8 cellular contexts compared by ENCODE assay signal in genomic region chrX:129905787-129906580, GRCh38. TPM values are rescaled to one million over a fixed set of nuclear protein-coding genes. Genes with fewer than 3 reads are reported as not detected.
A peak's percentile ranks its signal among the peaks of the same experiment; 100 is the strongest.
DNase-seq lines count a peak whose midpoint lies in the region; ATAC-seq and TF ChIP-seq lines count a peak whose summit lies in the region.

Gene UTP14A, plus strand, starts transcription at chrX:129906164. Its CDS starts 47 bp downstream, at chrX:129906211.

- ATAC-seq in HG02870 (IDR thresholded peaks at IDR 0.05; ENCODE audit: unreplicated experiment): peak; percentile 97
- peak; percentile 96 to 99 (median 99) for ATAC-seq in heart right ventricle
- ATAC-seq in upper lobe of left lung (ENCODE audit: low FRiP score in 2 of 2): peak; percentile 93 to 100

- TF ChIP-seq POLR2A in upper lobe of left lung (IDR thresholded peaks at IDR 0.05): peak in 1 of 4 donors; percentile 66

- 0% methylated on average over 46 to 53 of the region's 53 CpGs for WGBS in heart right ventricle, 2 donors
- WGBS in upper lobe of left lung, 2 donors: 0 to 34% methylated on average over 16 to 53 of the region's 53 CpGs

- intact Hi-C loops in T-helper 1 cell treated with Interleukin-12 subunit alpha and Interleukin-12 subunit beta and Interleukin-4 antibody, amounts not matched to agents 30 ng/mL and 1 ng/mL, for 36 hours (cut with micrococcal nuclease): loop anchor here (1.0 to 10.0 kb wide), 14 partner anchors 25 to 1909 kb away; partner anchors contain the start of genes AIFM1, BCORL1, ENOX2 and RBMX2
- intact Hi-C loops in heart right ventricle (cut with DNase I) (loop anchor here in 4 of 10 donors (10.0 kb wide), 2 partner anchors 61 to 301 kb away; partner anchors contain the start of gene ZDHHC9 (in 1 of the 4)), posterior cingulate gyrus (cut with DNase I) (no loop called here)

- TF ChIP-seq EP300 in upper lobe of left lung (IDR thresholded peaks at IDR 0.05): peak in 1 of 4 donors; percentile 30

- H3K27me3 ChIP-seq in heart right ventricle: no peaks in the 10 kb centered on the region
- H3K27me3 ChIP-seq in upper lobe of left lung: no peaks in the 10 kb centered on the region

- DNase-seq in GM13976 (ENCODE audit: low spot score) (peak; percentile 80), NCI-H146 treated with DMSO at 0.1 percent for 48 hours (lab: John Stamatoyannopoulos, UW; ENCODE audit: unreplicated experiment) (peak; percentile 81), amniotic epithelial cell (ENCODE audit: low read depth) (peak; percentile 89), heart right ventricle (peak; percentile 79 to 88), posterior cingulate gyrus (peak; percentile 73 to 98 (median 83)), upper lobe of left lung (peak; percentile 79 to 86)

- H3K27ac ChIP-seq in heart right ventricle (peak within 1 kb of the TSS; percentile 35 to 87 (median 81)), upper lobe of left lung (peak within 1 kb of the TSS; percentile 62 to 85 (median 72))

- TF ChIP-seq CTCF in GM13976 (IDR thresholded peaks at IDR 0.05; ENCODE audit: borderline replicate concordance, control extremely low read depth, extremely low read depth, insufficient read depth, missing control alignments) (no peak), heart right ventricle (IDR thresholded peaks at IDR 0.05) (no peak), upper lobe of left lung (IDR thresholded peaks at IDR 0.05) (no peak)

- H3K4me1 ChIP-seq in heart right ventricle (peaks cover 0 to 12% (median 6%) of the 10 kb centered on the region in 9 donors), upper lobe of left lung (peaks cover 0 to 6% (median 4%) of the 10 kb centered on the region in 4 donors)

- in situ Hi-C loops in GM13976 (cut with MboI; ENCODE audit: low sequenced_read_pairs, unreplicated experiment): no loop called here

- H3K9me3 ChIP-seq in heart right ventricle: no peaks in the 10 kb centered on the region
- H3K9me3 ChIP-seq in upper lobe of left lung: no peaks in the 10 kb centered on the region

- H3K36me3 ChIP-seq in heart right ventricle (peaks cover 0 to 34% (median 0%) of the 10 kb centered on the region in 9 donors), upper lobe of left lung (peaks cover 0 to 23% (median 4%) of the 10 kb centered on the region in 4 donors)

- H3K4me3 ChIP-seq in heart right ventricle (peak within 1 kb of the TSS; percentile 50 to 80 (median 70)), upper lobe of left lung (peak within 1 kb of the TSS; percentile 47 to 84 (median 60))

RNA-seq across cellular contexts. Expression of gene UTP14A, which starts in this region (rescaled TPM):
- 31.9 and 32.0 TPM in 2 replicates for total RNA-seq in T-helper 1 cell treated with Interleukin-12 subunit alpha and Interleukin-12 subunit beta and Interleukin-4 antibody, amounts not matched to agents 30 ng/mL and 1 ng/mL, for 36 hours
- total RNA-seq in heart right ventricle: 10 to 100 TPM in 2 of 10 donors, 1 to 10 TPM in 8; 7.4 to 12.6 (median 9.6) TPM
- 10 to 100 TPM in 1 of 2 donors, 1 to 10 TPM in 1; 6.7 to 10.2 TPM for polyA plus RNA-seq in heart right ventricle
- total RNA-seq in upper lobe of left lung: 10 to 100 TPM in 5 of 6 donors, 1 to 10 TPM in 1; 9.5 to 17.7 (median 15.5) TPM

Comparison
In these comparisons a context has a peak if more than half of its experiments do, and no peak if none do; other contexts are left out.
1. Peak in every context shown above with its lines: DNase-seq, ATAC-seq, H3K4me3 ChIP-seq and H3K27ac ChIP-seq.